ENCODE assay signal across 10 cellular contexts in the genomic region with DNA sequence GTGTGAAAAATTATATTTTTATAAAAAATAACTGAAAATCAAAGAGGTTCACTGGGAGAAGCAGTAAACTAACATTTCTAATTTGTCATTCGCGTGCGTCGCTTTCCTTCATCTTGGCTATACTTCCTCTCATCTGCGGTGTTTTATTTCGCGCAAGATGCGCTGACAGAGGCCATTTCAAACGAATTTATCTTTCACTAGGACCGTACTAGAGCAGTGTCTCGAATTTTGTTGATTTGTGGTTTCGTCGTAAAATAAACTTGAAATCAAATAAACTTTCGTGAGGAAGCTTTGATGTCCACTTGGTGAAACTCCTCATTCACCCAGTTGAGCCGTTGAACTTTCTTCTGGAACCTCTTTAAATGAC.
DNase-seq lines count a peak whose midpoint lies in the region; ATAC-seq and TF ChIP-seq lines count a peak whose summit lies in the region.
"Had no signal": no experiment of that assay in that cellular context is flagged by ENCODE, and none has a peak within 500 bp of the region (broad histone marks: within the 10 kb centered on the region; RNA-seq: fewer than 3 reads in every experiment).

No MANE protein-coding gene starts in this region.

- no peak for TF ChIP-seq CTCF in choroid plexus epithelial cell (conservative IDR thresholded peaks at IDR 0.05; ENCODE audit: low read depth, low read length)
- no peak for TF ChIP-seq CTCF in mesothelial cell of epicardium (IDR thresholded peaks at IDR 0.05; ENCODE audit: unreplicated experiment)
- no peak for TF ChIP-seq CTCF in upper lobe of left lung (IDR thresholded peaks at IDR 0.05)

- TF ChIP-seq EP300 in upper lobe of left lung (IDR thresholded peaks at IDR 0.05), result no peak

- H3K27me3 Mint-ChIP-seq in activated naive CD4-positive, alpha-beta T cell treated with anti-CD3 and anti-CD28 coated beads, Interleukin-2, amount 50 U/mL, for 24 hours, result peaks cover 53% of the 10 kb centered on the region
- H3K27me3 Mint-ChIP-seq in mesothelial cell of epicardium (ENCODE audit: low read depth), result peaks cover 75% of the 10 kb centered on the region

- WGBS in upper lobe of left lung, 2 donors, result 15 to 21% methylated on average over 15 of the region's 15 CpGs

- H3K4me3 Mint-ChIP-seq in activated naive CD4-positive, alpha-beta T cell treated with anti-CD3 and anti-CD28 coated beads, Interleukin-2, amount 50 U/mL, for 24 hours, result no peak overlapping the region
- peak overlapping the region; percentile 73 for H3K4me3 Mint-ChIP-seq in mesothelial cell of epicardium
- H3K4me3 Mint-ChIP-seq: CD8-positive, alpha-beta T cell had no signal

- H3K4me1 Mint-ChIP-seq in activated naive CD4-positive, alpha-beta T cell treated with anti-CD3 and anti-CD28 coated beads, Interleukin-2, amount 50 U/mL, for 24 hours, result peaks cover 36% of the 10 kb centered on the region
- H3K4me1 Mint-ChIP-seq in mesothelial cell of epicardium, result peaks cover 42% of the 10 kb centered on the region

- H3K27ac ChIP-seq in upper lobe of left lung, result peak overlapping the region in 1 of 4 donors; percentile 90

- peak overlapping the region; percentile 44 for H3K4me3 ChIP-seq in choroid plexus epithelial cell (ENCODE audit: low read depth, low read length)
- H3K4me3 ChIP-seq in upper lobe of left lung, result peak overlapping the region in 3 of 4 donors; percentile 29 to 72 (median 40)

- no peak for TF ChIP-seq POLR2A in upper lobe of left lung (IDR thresholded peaks at IDR 0.05)

- ATAC-seq in activated naive CD4-positive, alpha-beta T cell treated with anti-CD3 and anti-CD28 coated beads, Interleukin-2, amount 50 U/mL, for 72 hours, result no peak
- ATAC-seq in upper lobe of left lung (ENCODE audit: low FRiP score in 2 of 2) (no peak), GM21717 (IDR thresholded peaks at IDR 0.05; ENCODE audit: unreplicated experiment) (no peak)

- peaks cover 3 to 13% (median 7%) of the 10 kb centered on the region in 4 donors for H3K27me3 ChIP-seq in upper lobe of left lung

- DNase-seq in activated naive CD4-positive, alpha-beta T cell treated with anti-CD3 and anti-CD28 coated beads, Interleukin-2, amount 50 U/mL, for 72 hours (ENCODE audit: low spot score in 2 of 2), result no peak
- DNase-seq in choroid plexus epithelial cell (ENCODE audit: low read depth), result no peak
- DNase-seq in mesothelial cell of epicardium (ENCODE audit: low spot score in 2 of 2, unreplicated experiment in 2 of 2), result no peak
- DNase-seq in upper lobe of left lung, result no peak
- no peak for DNase-seq in GM03348 (ENCODE audit: low spot score)
- DNase-seq in DMS153 treated with DMSO at 0.1 percent for 48 hours (lab: John Stamatoyannopoulos, UW; ENCODE audit: unreplicated experiment), result no peak
- DNase-seq: activated CD4-positive, alpha-beta memory T cell treated with anti-CD3 and anti-CD28 coated beads, Interleukin-2, amount 10 ng/mL, durations not matched to agents 7 days and 5 days; CD8-positive, alpha-beta T cell had no signal

- peak overlapping the region; percentile 24 for H3K27ac Mint-ChIP-seq in activated naive CD4-positive, alpha-beta T cell treated with anti-CD3 and anti-CD28 coated beads, Interleukin-2, amount 50 U/mL, for 24 hours
- no peak overlapping the region for H3K27ac Mint-ChIP-seq in activated naive CD4-positive, alpha-beta T cell treated with anti-CD3 and anti-CD28 coated beads, Interleukin-2, amount 50 U/mL, for 72 hours
- no peak overlapping the region for H3K27ac Mint-ChIP-seq in mesothelial cell of epicardium
- H3K27ac Mint-ChIP-seq: activated CD4-positive, alpha-beta memory T cell treated with anti-CD3 and anti-CD28 coated beads, Interleukin-2, amount 10 ng/mL, durations not matched to agents 7 days and 5 days; CD8-positive, alpha-beta T cell had no signal

- no peaks in the 10 kb centered on the region for H3K36me3 Mint-ChIP-seq in activated naive CD4-positive, alpha-beta T cell treated with anti-CD3 and anti-CD28 coated beads, Interleukin-2, amount 50 U/mL, for 24 hours
- peaks cover 6 to 20% of the 10 kb centered on the region in 2 donors for H3K36me3 Mint-ChIP-seq in activated naive CD4-positive, alpha-beta T cell treated with anti-CD3 and anti-CD28 coated beads, Interleukin-2, amount 50 U/mL, for 72 hours
- H3K36me3 Mint-ChIP-seq in mesothelial cell of epicardium, result no peaks in the 10 kb centered on the region
- H3K36me3 Mint-ChIP-seq: CD8-positive, alpha-beta T cell had no signal

- no peaks in the 10 kb centered on the region for H3K9me3 ChIP-seq in upper lobe of left lung

- H3K4me1 ChIP-seq in upper lobe of left lung, result peaks cover 21 to 53% (median 34%) of the 10 kb centered on the region in 4 donors

- H3K36me3 ChIP-seq in upper lobe of left lung, result no peaks in the 10 kb centered on the region

- no peaks in the 10 kb centered on the region for H3K9me3 Mint-ChIP-seq in activated naive CD4-positive, alpha-beta T cell treated with anti-CD3 and anti-CD28 coated beads, Interleukin-2, amount 50 U/mL, for 24 hours
- no peaks in the 10 kb centered on the region for H3K9me3 Mint-ChIP-seq in activated naive CD4-positive, alpha-beta T cell treated with anti-CD3 and anti-CD28 coated beads, Interleukin-2, amount 50 U/mL, for 72 hours
- no peaks in the 10 kb centered on the region for H3K9me3 Mint-ChIP-seq in mesothelial cell of epicardium
- H3K9me3 Mint-ChIP-seq: activated CD4-positive, alpha-beta memory T cell treated with anti-CD3 and anti-CD28 coated beads, Interleukin-2, amount 10 ng/mL, durations not matched to agents 7 days and 5 days; CD8-positive, alpha-beta T cell had no signal
